18 cellular contexts compared by ENCODE assay signal in genomic region chr3:52493232-52494017, GRCh38. TPM values are rescaled to one million over a fixed set of nuclear protein-coding genes. Genes with fewer than 3 reads are reported as not detected.
DNase-seq lines count a peak whose midpoint lies in the region; ATAC-seq and TF ChIP-seq lines count a peak whose summit lies in the region.
"Had no signal": no experiment of that assay in that cellular context is flagged by ENCODE, and none has a peak within 500 bp of the region (broad histone marks: within the 10 kb centered on the region; RNA-seq: fewer than 3 reads in every experiment).

No MANE protein-coding gene starts in this region.

- TF ChIP-seq POLR2A in adrenal gland (IDR thresholded peaks at IDR 0.05) (no peak), gastrocnemius medialis (IDR thresholded peaks at IDR 0.05) (no peak), suprapubic skin (IDR thresholded peaks at IDR 0.05) (no peak)

- H3K4me1 ChIP-seq in HEK293 (ENCODE audit: control insufficient read depth, insufficient read depth, low read length) = no peaks in the 10 kb centered on the region
- H3K4me1 ChIP-seq in adrenal gland (replicated peaks in 1 of 2) = peaks cover 27 to 74% of the 10 kb centered on the region in 2 donors
- peaks cover 37 to 42% of the 10 kb centered on the region in 2 donors for H3K4me1 ChIP-seq in gastrocnemius medialis
- H3K4me1 ChIP-seq in suprapubic skin = peaks cover 44% of the 10 kb centered on the region
- H3K4me1 ChIP-seq: BE2C had no signal

- no peak for TF ChIP-seq CTCF in HEK293 (tag by site-specific recombination; IDR thresholded peaks at IDR 0.05)
- no peak for TF ChIP-seq CTCF in adrenal gland (IDR thresholded peaks at IDR 0.05)
- TF ChIP-seq CTCF in gastrocnemius medialis (IDR thresholded peaks at IDR 0.05 in 4 of 5, conservative IDR thresholded peaks at IDR 0.05 in 1 of 5) = no peak
- no peak for TF ChIP-seq CTCF in suprapubic skin (IDR thresholded peaks at IDR 0.05)

- intact Hi-C loops in adrenal gland (cut with DNase I) = no loop called here
- intact Hi-C loops in gastrocnemius medialis (cut with DNase I; ENCODE audit: low total_unique reads) = loop anchor here (2.0 kb wide), 1 partner anchor 43 kb away; the partner anchor contains the start of gene UQCC5

- no peaks in the 10 kb centered on the region for H3K9me3 ChIP-seq in HEK293 (ENCODE audit: control insufficient read depth, insufficient read depth, low read depth, low read length)
- H3K9me3 ChIP-seq in adrenal gland (replicated peaks in 1 of 3) = no peaks in the 10 kb centered on the region
- H3K9me3 ChIP-seq in gastrocnemius medialis = no peaks in the 10 kb centered on the region
- H3K9me3 ChIP-seq in suprapubic skin = no peaks in the 10 kb centered on the region
- H3K9me3 ChIP-seq: BE2C had no signal

- TF ChIP-seq EP300 in suprapubic skin (IDR thresholded peaks at IDR 0.05) = no peak

- POLR2A ChIA-PET in HEK293 (lab: Yijun Ruan, JAX) = no interaction called here

- H3K27me3 ChIP-seq in adrenal gland (no peaks in the 10 kb centered on the region), gastrocnemius medialis (no peaks in the 10 kb centered on the region), suprapubic skin (no peaks in the 10 kb centered on the region)
- H3K27me3 ChIP-seq: BE2C had no signal

- ATAC-seq in gastrocnemius medialis (peak in 1 of 2 donors; percentile 64), HG03469 (IDR thresholded peaks at IDR 0.05; ENCODE audit: unreplicated experiment) (no peak)
- ATAC-seq: CD8-positive, alpha-beta T cell had no signal

- H3K27ac ChIP-seq in HEK293 (ENCODE audit: extremely low read depth, low read depth, low read length) = no peak overlapping the region
- H3K27ac ChIP-seq in adrenal gland = peak overlapping the region in 3 of 5 donors; percentile 72 to 85 (median 78)
- H3K27ac ChIP-seq in gastrocnemius medialis = peak overlapping the region; percentile 26 to 61 (median 32)
- no peak overlapping the region for H3K27ac ChIP-seq in suprapubic skin
- H3K27ac ChIP-seq: 22Rv1 had no signal

- CTCF ChIA-PET in HEK293 (lab: Yijun Ruan, JAX) = no interaction called here

- in situ Hi-C loops in gastrocnemius medialis (cut with MboI; ENCODE audit: low sequenced_read_pairs in 4 of 4) = no loop called here

- peak; percentile 42 for DNase-seq in DMS 273 (lab: John Stamatoyannopoulos, UW; ENCODE audit: unreplicated experiment)
- no peak for DNase-seq in DMS 273 treated with DMSO at 0.1 percent for 48 hours (lab: John Stamatoyannopoulos, UW)
- DNase-seq in adrenal gland = no peak
- DNase-seq in gastrocnemius medialis = peak in 1 of 2 donors; percentile 82
- DNase-seq in 8988T = no peak
- DNase-seq in suprapubic skin (ENCODE audit: low spot score in 2 of 2) = no peak
- DNase-seq: BE2C; CD8-positive, alpha-beta T cell; DND-41; GOT3; HFFc6; Kasumi-1; NCI-H1694 treated with DMSO at 0.1 percent for 48 hours; NCI-H2107; NCI-H2227 treated with DMSO at 0.1 percent for 48 hours had no signal

- no peak overlapping the region for H3K4me3 ChIP-seq in HEK293 (ENCODE audit: low read depth, low read length)
- H3K4me3 ChIP-seq in adrenal gland = no peak overlapping the region
- no peak overlapping the region for H3K4me3 ChIP-seq in gastrocnemius medialis
- no peak overlapping the region for H3K4me3 ChIP-seq in suprapubic skin

- H3K36me3 ChIP-seq in HEK293 (ENCODE audit: control insufficient read depth in 2 of 2, insufficient read depth in 1 of 2, low read length in 2 of 2) (peaks cover 0 to 47% of the 10 kb centered on the region in 2 experiments; a peak in 1 of 3 replicates), adrenal gland (replicated peaks in 1 of 2) (peaks cover 0 to 48% of the 10 kb centered on the region in 2 donors), gastrocnemius medialis (peaks cover 0 to 47% of the 10 kb centered on the region in 2 donors), suprapubic skin (peaks cover 51% of the 10 kb centered on the region)

- WGBS in adrenal gland, 4 donors = 84 to 100% (median 89%) methylated on average over 5 to 7 of the region's 7 CpGs
- WGBS in suprapubic skin = 92% methylated on average over 4 of the region's 7 CpGs

TF ChIP-seq in HEK293, 187 proteins besides CTCF, POLR2A, EP300 and RAD21 (continues in another document):
- TF ChIP-seq SP7 (tag by site-specific recombination; IDR thresholded peaks at IDR 0.05) (no peak), SCRT2 (tag by site-specific recombination; IDR thresholded peaks at IDR 0.05) (0 out of 2 replicates have a peak, but pooled peaks have one; percentile 11), ZNF510 (tag by site-specific recombination; IDR thresholded peaks at IDR 0.05; ENCODE audit: insufficient replicate concordance) (no peak), ZIC2 (tag by site-specific recombination; IDR thresholded peaks at IDR 0.05) (peak; percentile 44), ZNF239 (tag by site-specific recombination; IDR thresholded peaks at IDR 0.05) (no peak), ZNF518A (tag by site-specific recombination; conservative IDR thresholded peaks at IDR 0.05; ENCODE audit: low read depth) (no peak), GFI1B (tag by site-specific recombination; IDR thresholded peaks at IDR 0.05) (no peak), ZFP69B (tag by site-specific recombination; IDR thresholded peaks at IDR 0.05) (no peak), ZSCAN18 (tag by site-specific recombination; IDR thresholded peaks at IDR 0.05) (no peak)

RNA-seq across cellular contexts. Expression of gene STAB1, which starts 1.7 kb away (rescaled TPM):
- total RNA-seq in adrenal gland = 100 to 1,000 TPM; 210 to 650 (median 466) TPM
- polyA plus RNA-seq in adrenal gland = 1,000 to 10,000 TPM in 1 of 3 donors, 100 to 1,000 TPM in 1, 10 to 100 TPM in 1; 33.9 to 1,593 (median 996) TPM
- 10 to 100 TPM; 10.3 to 27.2 (median 23.3) TPM for total RNA-seq in gastrocnemius medialis
- total RNA-seq in suprapubic skin = 10 to 100 TPM in 2 of 4 donors, 1 to 10 TPM in 2; 5.3 to 21.1 (median 14.3) TPM
- total RNA-seq: HFFc6 had no signal

RNA-seq across cellular contexts. Expression of gene NISCH, which starts 38.0 kb away (rescaled TPM):
- 100 to 1,000 TPM in 5 of 8 donors, 10 to 100 TPM in 3; 69.5 to 145 (median 113) TPM for total RNA-seq in adrenal gland
- polyA plus RNA-seq in adrenal gland = 100 to 1,000 TPM in 1 of 3 donors, 10 to 100 TPM in 2; 39.4 to 186 (median 93.5) TPM
- total RNA-seq in gastrocnemius medialis = 10 to 100 TPM; 19.2 to 38.3 (median 25.0) TPM
- total RNA-seq in suprapubic skin = 100 to 1,000 TPM in 2 of 4 donors, 10 to 100 TPM in 2; 68.7 to 298 (median 94.6) TPM

RNA-seq across cellular contexts. Expression of gene TNNC1, which starts 39.6 kb away (rescaled TPM):
- total RNA-seq in adrenal gland (10 to 100 TPM in 3 of 8 donors, 1 to 10 TPM in 5; 1.1 to 42.0 (median 6.3) TPM), gastrocnemius medialis (over 10,000 TPM in 1 of 4 donors, 1,000 to 10,000 TPM in 3; 5,017 to 11,453 (median 7,253) TPM), suprapubic skin (10 to 100 TPM in 1 of 4 donors, 1 to 10 TPM in 3; 1.4 to 15.9 (median 8.4) TPM)
- 10 to 100 TPM in 2 of 3 donors, 1 to 10 TPM in 1; 4.2 to 32.7 (median 26.7) TPM for polyA plus RNA-seq in adrenal gland

RNA-seq across cellular contexts. Expression of gene NT5DC2, which starts 40.2 kb away (rescaled TPM):
- total RNA-seq in adrenal gland (100 to 1,000 TPM in 3 of 8 donors, 10 to 100 TPM in 5; 50.8 to 180 (median 78.7) TPM), gastrocnemius medialis (10 to 100 TPM in 1 of 4 donors, 1 to 10 TPM in 3; 4.4 to 14.7 (median 8.1) TPM), suprapubic skin (10 to 100 TPM; 51.8 to 68.7 (median 63.3) TPM)
- 100 to 1,000 TPM in 2 of 3 donors, 10 to 100 TPM in 1; 91.9 to 384 (median 176) TPM for polyA plus RNA-seq in adrenal gland

RNA-seq across cellular contexts. Expression of gene UQCC5, which starts 43.0 kb away (rescaled TPM):
- total RNA-seq in adrenal gland = 100 to 1,000 TPM in 1 of 8 donors, 10 to 100 TPM in 5, 1 to 10 TPM in 2; 1.1 to 114 (median 67.7) TPM
- 100 to 1,000 TPM in 1 of 3 donors, 10 to 100 TPM in 2; 34.9 to 330 (median 99.9) TPM for polyA plus RNA-seq in adrenal gland
- total RNA-seq in gastrocnemius medialis = 10 to 100 TPM in 1 of 4 donors, 1 to 10 TPM in 1, under 1 TPM in 2; 0.31 to 26.1 (median 0.87) TPM
- 1 to 10 TPM in 2 of 4 donors, under 1 TPM in 2; 0.68 to 4.0 (median 1.2) TPM for total RNA-seq in suprapubic skin

Comparison
In these comparisons a context has a peak if more than half of its experiments do, and no peak if none do; other contexts are left out.
1. H3K27ac ChIP-seq: peak in adrenal gland (3 of 5) and gastrocnemius medialis (4 of 4); none in HEK293 (single experiment) and suprapubic skin (single experiment).
2. RNA of gene STAB1, which starts 1.7 kb away (total RNA-seq): 210 to 650 TPM in adrenal gland; 10.3 to 27.2 TPM in gastrocnemius medialis and 5.3 to 21.1 TPM in suprapubic skin; every median in the first group is over 4 times any median in the second.
3. RNA of gene TNNC1, which starts 39.6 kb away (total RNA-seq): 5,017 to 11,453 TPM in gastrocnemius medialis; 1.4 to 15.9 TPM in suprapubic skin and 1.1 to 42.0 TPM in adrenal gland; every median in the first group is over 100 times any median in the second.